ENCODE assay signal across 8 cellular contexts in the genomic region with DNA sequence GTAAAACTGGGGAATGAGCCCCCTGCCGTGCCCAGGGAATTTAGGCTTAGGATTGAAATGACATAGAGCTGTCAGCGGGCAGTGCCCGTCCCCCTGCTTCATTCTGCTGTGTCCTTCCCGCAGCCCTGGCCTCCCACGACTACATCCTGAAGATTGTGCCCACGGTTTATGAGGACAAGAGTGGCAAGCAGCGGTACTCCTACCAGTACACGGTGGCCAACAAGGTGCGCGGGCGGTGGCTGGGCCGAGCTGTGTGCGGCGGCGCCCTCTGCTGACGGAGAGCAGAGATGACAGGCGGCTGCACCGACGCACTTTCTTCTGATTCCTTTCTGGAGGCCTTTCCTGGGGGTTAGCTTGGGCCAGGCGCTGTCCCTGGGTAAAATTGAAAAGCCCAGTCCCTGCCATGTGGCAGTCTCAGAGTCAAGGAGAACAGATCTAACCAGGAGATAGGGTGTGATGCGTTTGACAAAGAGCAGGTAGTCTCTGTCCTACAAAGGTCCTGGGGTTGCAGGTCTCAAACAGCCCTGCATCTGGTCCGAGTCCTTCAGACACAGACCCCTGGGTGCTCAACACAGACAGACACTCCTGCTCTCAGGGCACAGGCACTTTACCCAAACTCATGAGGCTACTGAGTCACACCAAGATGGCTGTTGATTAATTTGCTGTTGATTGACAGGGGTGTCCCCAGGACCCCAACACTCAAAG. TPM values are rescaled to one million over a fixed set of nuclear protein-coding genes. Genes with fewer than 3 reads are reported as not detected.
DNase-seq lines count a peak whose midpoint lies in the region; ATAC-seq and TF ChIP-seq lines count a peak whose summit lies in the region.

No MANE protein-coding gene starts in this region.

- no peak overlapping the region for H3K4ac ChIP-seq in mesendoderm (ENCODE audit: low read depth, low read length)

- H2AK5ac ChIP-seq in mesendoderm (ENCODE audit: low read length): no peak overlapping the region

- H3K4me3 ChIP-seq in GM06990 (replicated peaks; ENCODE audit: low read depth, low read length) (no peak overlapping the region), mesendoderm (ENCODE audit: low read length) (no peak overlapping the region)

- CTCF ChIA-PET in activated CD4-positive, alpha-beta memory T cell treated with anti-CD3 and anti-CD28 coated beads, Interleukin-2, amount 10 ng/mL, durations not matched to agents 7 days and 5 days (lab: Charles Lee): interaction anchor here (0.9 to 18.4 kb wide), 14 partner anchors 9 to 226 kb away, joined by 4 to 258 read pairs (median 7); no protein-coding TSS in a partner anchor

- H3K18ac ChIP-seq in mesendoderm (ENCODE audit: low read length): no peak overlapping the region

- POLR2A ChIA-PET in activated CD4-positive, alpha-beta memory T cell treated with anti-CD3 and anti-CD28 coated beads, Interleukin-2, amount 10 ng/mL, durations not matched to agents 7 days and 5 days (lab: Charles Lee): interaction anchor here (1.8 to 2.4 kb wide), 3 partner anchors 161 to 217 kb away, joined by 4 to 11 read pairs (median 5); a partner anchor contains a TSS

- H2BK15ac ChIP-seq in mesendoderm (replicated peaks; ENCODE audit: low read depth): no peak overlapping the region

- no CpG with 5 or more reads among the region's 22 CpGs for WGBS in mesendoderm (ENCODE audit: extremely low coverage, insufficient coverage, low lambda C conversion rate)

- no peak overlapping the region for H3K4me3 Mint-ChIP-seq in activated CD4-positive, alpha-beta memory T cell treated with anti-CD3 and anti-CD28 coated beads, Interleukin-2, amount 10 ng/mL, durations not matched to agents 7 days and 5 days

- H4K8ac ChIP-seq in mesendoderm (ENCODE audit: low read depth, low read length): no peak overlapping the region

- H3K36me3 Mint-ChIP-seq in activated CD4-positive, alpha-beta memory T cell treated with anti-CD3 and anti-CD28 coated beads, Interleukin-2, amount 10 ng/mL, durations not matched to agents 7 days and 5 days (ENCODE audit: low read depth): no peaks in the 10 kb centered on the region

- peak; percentile 66 for DNase-seq in GM06990 (ENCODE audit: extremely low read depth, insufficient read length)
- DNase-seq in NCI-H226: peak; percentile 66
- DNase-seq in activated CD4-positive, alpha-beta memory T cell treated with anti-CD3 and anti-CD28 coated beads, Interleukin-2, amount 10 ng/mL, durations not matched to agents 7 days and 5 days: peak; percentile 74
- peak; percentile 79 for DNase-seq in ecto neural progenitor cell (ENCODE audit: low spot score)
- peak; percentile 57 for DNase-seq in mesendoderm
- peak; percentile 53 for DNase-seq in stimulated activated CD8-positive, alpha-beta memory T cell treated with anti-CD3 and anti-CD28 coated beads, Interleukin-15, amount 100 ng/mL, for 24 hours (ENCODE audit: low read depth)
- DNase-seq in DMS114 treated with DMSO at 0.1 percent for 48 hours (lab: John Stamatoyannopoulos, UW; ENCODE audit: unreplicated experiment): no peak

- H3K23ac ChIP-seq in mesendoderm (ENCODE audit: low read length): no peak overlapping the region

- H4K5ac ChIP-seq in mesendoderm (ENCODE audit: low read length): no peak overlapping the region

- no peak overlapping the region for H2BK5ac ChIP-seq in mesendoderm (ENCODE audit: low read length)

- no peak overlapping the region for H3K9ac ChIP-seq in mesendoderm (ENCODE audit: low read length)

- no peak overlapping the region for H3K27ac Mint-ChIP-seq in activated CD4-positive, alpha-beta memory T cell treated with anti-CD3 and anti-CD28 coated beads, Interleukin-2, amount 10 ng/mL, durations not matched to agents 7 days and 5 days

- no peaks in the 10 kb centered on the region for H3K4me1 Mint-ChIP-seq in activated CD4-positive, alpha-beta memory T cell treated with anti-CD3 and anti-CD28 coated beads, Interleukin-2, amount 10 ng/mL, durations not matched to agents 7 days and 5 days

- H3K79me1 ChIP-seq in mesendoderm (ENCODE audit: low read length): no peaks in the 10 kb centered on the region

- TF ChIP-seq CTCF in GM06990 (IDR thresholded peaks at IDR 0.05; ENCODE audit: insufficient read depth, low read length, poor library complexity, severe bottlenecking): peak; percentile 96

- no peaks in the 10 kb centered on the region for H3K27me3 ChIP-seq in GM06990 (replicated peaks; ENCODE audit: control insufficient read depth, insufficient read depth, low read length)
- no peaks in the 10 kb centered on the region for H3K27me3 ChIP-seq in mesendoderm (ENCODE audit: insufficient read depth, low read length, poor library complexity)

- ATAC-seq in HG02588 (IDR thresholded peaks at IDR 0.05; ENCODE audit: unreplicated experiment): peak; percentile 53

- H3K36me3 ChIP-seq in GM06990 (ENCODE audit: control insufficient read depth, insufficient read depth, low read length) (peaks cover 26% of the 10 kb centered on the region), mesendoderm (ENCODE audit: control insufficient read depth, insufficient read depth, low read length) (no peaks in the 10 kb centered on the region)

- H3K4me2 ChIP-seq in mesendoderm (ENCODE audit: low read length): no peak overlapping the region

- H2BK120ac ChIP-seq in mesendoderm (ENCODE audit: low read depth, low read length): no peak overlapping the region

- H3K27me3 Mint-ChIP-seq in activated CD4-positive, alpha-beta memory T cell treated with anti-CD3 and anti-CD28 coated beads, Interleukin-2, amount 10 ng/mL, durations not matched to agents 7 days and 5 days: no peaks in the 10 kb centered on the region

- no peaks in the 10 kb centered on the region for H3K4me1 ChIP-seq in mesendoderm (ENCODE audit: control insufficient read depth, low read depth, low read length)

- H3K9me3 Mint-ChIP-seq in activated CD4-positive, alpha-beta memory T cell treated with anti-CD3 and anti-CD28 coated beads, Interleukin-2, amount 10 ng/mL, durations not matched to agents 7 days and 5 days: no peaks in the 10 kb centered on the region

- no peak overlapping the region for H3K27ac ChIP-seq in mesendoderm (ENCODE audit: low read depth, low read length)

- no peaks in the 10 kb centered on the region for H3K79me2 ChIP-seq in mesendoderm (ENCODE audit: control insufficient read depth, insufficient read depth, low read length)

- H3K56ac ChIP-seq in mesendoderm (ENCODE audit: low read length): no peak overlapping the region

RNA-seq across cellular contexts. Expression of a gene that starts 26.8 kb away (rescaled TPM):
- total RNA-seq in activated CD4-positive, alpha-beta memory T cell treated with anti-CD3 and anti-CD28 coated beads, Interleukin-2, amount 10 ng/mL, durations not matched to agents 7 days and 5 days: 10 to 100 TPM; 36.2 to 38.7 TPM
- 99.4 TPM for polyA plus RNA-seq in mesendoderm (2013, experiment 1 of 2)
- polyA plus RNA-seq in mesendoderm (2013, experiment 2 of 2): 101 TPM

RNA-seq across cellular contexts. Expression of a gene that starts 51.1 kb away (rescaled TPM):
- total RNA-seq in activated CD4-positive, alpha-beta memory T cell treated with anti-CD3 and anti-CD28 coated beads, Interleukin-2, amount 10 ng/mL, durations not matched to agents 7 days and 5 days: 100 to 1,000 TPM; 163 to 166 TPM
- 158 TPM for polyA plus RNA-seq in mesendoderm (2013, experiment 1 of 2)
- 151 TPM for polyA plus RNA-seq in mesendoderm (2013, experiment 2 of 2)
